Comparison of ENCODE assay signal across 31 cellular contexts in the genomic region with DNA sequence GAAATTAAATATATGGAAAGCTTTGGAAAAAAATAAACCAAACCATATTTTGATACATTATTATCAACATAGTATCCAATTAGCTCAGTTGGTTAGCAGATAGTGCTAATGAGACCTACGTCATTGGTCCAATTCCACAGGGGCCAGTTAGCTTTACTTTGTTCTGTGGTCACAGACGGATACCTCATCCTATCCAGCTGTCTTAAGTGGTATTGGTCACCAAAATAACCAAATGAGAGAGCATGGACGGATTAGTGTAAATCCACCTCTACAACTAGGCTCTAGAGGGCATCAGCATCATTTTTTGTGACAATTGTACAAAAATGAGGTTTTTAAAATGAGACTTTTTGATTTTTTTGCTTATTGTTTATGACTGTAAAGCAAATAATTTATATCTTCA.
A peak's percentile ranks its signal among the peaks of the same experiment; 100 is the strongest.
DNase-seq lines count a peak whose midpoint lies in the region; TF ChIP-seq lines count a peak whose summit lies in the region.
"Had no signal": no experiment of that assay in that cellular context is flagged by ENCODE, and none has a peak within 500 bp of the region (broad histone marks: within the 10 kb centered on the region; RNA-seq: fewer than 3 reads in every experiment).

No MANE protein-coding gene starts in this region.

- H3K27me3 ChIP-seq in BE2C, result no peaks in the 10 kb centered on the region
- H3K27me3 ChIP-seq: gastrocnemius medialis, MG63 had no signal

- in situ Hi-C loops in astrocyte of the spinal cord (cut with HindIII; ENCODE audit: low sequenced_read_pairs), result no loop called here

- H3K4me3 ChIP-seq in NB4 (ENCODE audit: low read depth, low read length) (no peak overlapping the region), astrocyte of the spinal cord (ENCODE audit: low read depth, low read length) (no peak overlapping the region), retinal pigment epithelial cell (ENCODE audit: low read length) (no peak overlapping the region), BE2C (ENCODE audit: low read depth, low read length) (no peak overlapping the region)
- H3K4me3 ChIP-seq: coronary artery, gastrocnemius medialis, MG63, psoas muscle, thoracic aorta had no signal

- TF ChIP-seq CTCF in NB4 (IDR thresholded peaks at IDR 0.05; ENCODE audit: low read depth, low read length), result no peak
- TF ChIP-seq CTCF in astrocyte of the spinal cord (IDR thresholded peaks at IDR 0.05; ENCODE audit: low read depth, low read length), result peak; percentile 4
- TF ChIP-seq CTCF in retinal pigment epithelial cell (conservative IDR thresholded peaks at IDR 0.05; ENCODE audit: low read depth, low read length), result peak; percentile 2
- no peak for TF ChIP-seq CTCF in BE2C (IDR thresholded peaks at IDR 0.05; ENCODE audit: low read depth, low read length)

- peak; percentile 23 for DNase-seq in DMS53 (lab: John Stamatoyannopoulos, UW)
- DNase-seq in DMS53 treated with DMSO at 0.1 percent for 48 hours (lab: John Stamatoyannopoulos, UW; ENCODE audit: unreplicated experiment), result no peak
- DNase-seq in NB4 (ENCODE audit: low read depth), result peak; percentile 4
- DNase-seq in astrocyte of the spinal cord (ENCODE audit: low read depth, low spot score), result no peak
- DNase-seq in retinal pigment epithelial cell (ENCODE audit: low read depth), result no peak
- DNase-seq in OCI-M2 (lab: John Stamatoyannopoulos, UW; ENCODE audit: unreplicated experiment), result no peak
- no peak for DNase-seq in NCI-H510A treated with DMSO at 0.1 percent for 48 hours (lab: John Stamatoyannopoulos, UW)
- DNase-seq in BE2C, result no peak
- DNase-seq: activated CD4-positive, alpha-beta memory T cell treated with anti-CD3 and anti-CD28 coated beads, Interleukin-2, amount 10 ng/mL, durations not matched to agents 7 days and 5 days; activated CD4-positive, CD25-positive, alpha-beta regulatory T cell treated with anti-CD3 and anti-CD28 coated beads, Interleukin-2, amount 50 U/mL, for 72 hours; activated CD8-positive, alpha-beta memory T cell treated with anti-CD3 and anti-CD28 coated beads, Interleukin-2, amount 50 U/mL, for 48 hours; activated naive CD4-positive, alpha-beta T cell treated with anti-CD3 and anti-CD28 coated beads, Interleukin-2, amount 50 U/mL, for 16 hours; amygdala; CD4-positive, alpha-beta memory T cell; effector memory CD8-positive, alpha-beta T cell; gastrocnemius medialis; GOT3; hypothalamus; immature natural killer cell; mesenchymal stem cell; MG63; naive B cell; NCI-H1417 treated with DMSO at 0.1 percent for 48 hours; NCI-H2081 treated with DMSO at 0.1 percent for 48 hours; NCI-H226; NCI-H748 treated with DMSO at 0.1 percent for 48 hours; psoas muscle; stimulated activated naive CD8-positive, alpha-beta T cell treated with anti-CD3 and anti-CD28 coated beads, Interleukin-15, Interleukin-2, amounts not matched to agents 100 U/mL and 50 U/mL, for 24 hours; T-cell had no signal

- no peak for TF ChIP-seq POLR2A in NB4 (IDR thresholded peaks at IDR 0.05; ENCODE audit: extremely low read depth, insufficient read length)

- peaks cover 7% of the 10 kb centered on the region for H3K4me1 ChIP-seq in BE2C
- H3K4me1 ChIP-seq: gastrocnemius medialis, psoas muscle had no signal

- H3K9me3 ChIP-seq in BE2C, result no peaks in the 10 kb centered on the region
- H3K9me3 ChIP-seq: gastrocnemius medialis, MG63, psoas muscle, thoracic aorta had no signal

- no peaks in the 10 kb centered on the region for H3K36me3 ChIP-seq in BE2C
- H3K36me3 ChIP-seq: gastrocnemius medialis, MG63, thoracic aorta had no signal

Comparison
In these comparisons a context has a peak if more than half of its experiments do, and no peak if none do; other contexts are left out.
1. DNase-seq: peak in DMS53 (single experiment) and NB4 (single experiment); none in DMS53 treated with DMSO at 0.1 percent for 48 hours (single experiment), astrocyte of the spinal cord (single experiment), retinal pigment epithelial cell (single experiment), OCI-M2 (single experiment), NCI-H510A treated with DMSO at 0.1 percent for 48 hours (single experiment) and BE2C (single experiment).
2. CTCF ChIP-seq: peak in astrocyte of the spinal cord (single experiment) and retinal pigment epithelial cell (single experiment); none in NB4 (single experiment) and BE2C (single experiment).